ENCODE assay signal across 9 cellular contexts in the genomic region with DNA sequence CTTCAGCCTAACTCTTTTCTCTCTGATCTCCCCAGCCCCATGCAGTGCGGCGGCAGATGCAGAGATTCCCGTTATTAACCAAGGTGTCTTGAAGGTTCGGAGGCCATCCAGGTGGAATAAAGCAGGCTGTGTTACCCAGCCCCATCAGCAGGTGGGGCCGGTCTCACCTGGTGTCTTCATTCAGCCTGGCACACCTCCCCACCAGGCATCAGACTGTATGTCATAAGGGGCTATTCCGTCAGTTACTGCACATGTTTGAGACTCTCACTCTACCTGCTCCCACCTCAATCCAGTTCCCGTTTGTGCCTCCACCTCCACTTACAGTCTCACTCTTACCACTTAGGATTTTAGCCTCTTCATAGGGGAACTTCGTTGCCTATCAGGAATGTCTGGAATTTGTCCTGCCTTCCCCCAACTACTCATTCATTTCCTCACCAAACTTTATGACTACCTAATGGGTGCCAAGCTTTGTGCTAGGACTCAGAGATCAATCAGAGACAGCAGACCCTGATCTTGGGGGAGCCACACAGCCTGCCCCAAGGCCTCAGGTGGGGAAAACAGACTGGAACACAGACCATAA.
A peak's percentile ranks its signal among the peaks of the same experiment; 100 is the strongest.
DNase-seq lines count a peak whose midpoint lies in the region; TF ChIP-seq lines count a peak whose summit lies in the region.
"Had no signal": no experiment of that assay in that cellular context is flagged by ENCODE, and none has a peak within 500 bp of the region (broad histone marks: within the 10 kb centered on the region; RNA-seq: fewer than 3 reads in every experiment).

No MANE protein-coding gene starts in this region.

- H3K36me3 ChIP-seq in Karpas-422 (ENCODE audit: insufficient read depth, low read length), result no peaks in the 10 kb centered on the region

- no peaks in the 10 kb centered on the region for H3K36me3 Mint-ChIP-seq in endothelial cell (ENCODE audit: low read depth, unreplicated experiment)
- H3K36me3 Mint-ChIP-seq in progenitor cell of endocrine pancreas (ENCODE audit: insufficient read depth), result no peaks in the 10 kb centered on the region

- H3K27me3 Mint-ChIP-seq in endothelial cell (ENCODE audit: unreplicated experiment), result peaks cover 3% of the 10 kb centered on the region
- H3K27me3 Mint-ChIP-seq in progenitor cell of endocrine pancreas, result peaks cover 3% of the 10 kb centered on the region

- H2AFZ ChIP-seq in Karpas-422 (ENCODE audit: low read length), result no peak overlapping the region

- no peaks in the 10 kb centered on the region for H3K9me2 ChIP-seq in Karpas-422 (replicated peaks; ENCODE audit: insufficient read depth, low read length)

- H3K4me1 ChIP-seq in Karpas-422 (ENCODE audit: low read length), result peaks cover 3% of the 10 kb centered on the region; the same call in 1 of the 2 replicates

- H3K4me1 Mint-ChIP-seq in endothelial cell (ENCODE audit: unreplicated experiment) (peaks cover 30% of the 10 kb centered on the region), progenitor cell of endocrine pancreas (ENCODE audit: low read depth) (peaks cover 15% of the 10 kb centered on the region)

- H3K9me3 ChIP-seq in Karpas-422 (ENCODE audit: low read length), result no peaks in the 10 kb centered on the region

- no peak overlapping the region for H3K9ac ChIP-seq in Karpas-422 (ENCODE audit: low read length)

- no peaks in the 10 kb centered on the region for H4K20me1 ChIP-seq in Karpas-422 (ENCODE audit: insufficient read depth, low read depth, low read length)

- H3K27ac Mint-ChIP-seq in endothelial cell (ENCODE audit: unreplicated experiment), result no peak overlapping the region
- no peak overlapping the region for H3K27ac Mint-ChIP-seq in progenitor cell of endocrine pancreas

- TF ChIP-seq CTCF in endothelial cell (IDR thresholded peaks at IDR 0.05; ENCODE audit: unreplicated experiment) (peak; percentile 52), progenitor cell of endocrine pancreas (IDR thresholded peaks at IDR 0.05; ENCODE audit: unreplicated experiment) (peak; percentile 16)

- no peak overlapping the region for H3K4me2 ChIP-seq in Karpas-422 (ENCODE audit: low read depth, low read length, poor library complexity, severe bottlenecking)

- no peak overlapping the region for H3K4me3 Mint-ChIP-seq in endothelial cell (ENCODE audit: unreplicated experiment)
- no peak overlapping the region for H3K4me3 Mint-ChIP-seq in progenitor cell of endocrine pancreas (ENCODE audit: low read depth)

- DNase-seq in NCI-H1436 (lab: John Stamatoyannopoulos, UW), result peak; percentile 3
- no peak for DNase-seq in NCI-H1436 treated with DMSO at 0.1 percent for 48 hours (lab: John Stamatoyannopoulos, UW)
- peak; percentile 84 for DNase-seq in Karpas-422
- DNase-seq in endothelial cell (ENCODE audit: low spot score), result no peak
- no peak for DNase-seq in progenitor cell of endocrine pancreas (ENCODE audit: low spot score, unreplicated experiment)
- no peak for DNase-seq in NCI-H1048 (lab: John Stamatoyannopoulos, UW)
- no peak for DNase-seq in MV-4-11 (lab: John Stamatoyannopoulos, UW)
- DNase-seq in midbrain (lab: John Stamatoyannopoulos, UW), result no peak
- DNase-seq: cerebellar nuclear complex had no signal

- no peaks in the 10 kb centered on the region for H3K79me2 ChIP-seq in Karpas-422 (ENCODE audit: low read length)

- H3K27me3 ChIP-seq in Karpas-422 (ENCODE audit: low read length), result no peaks in the 10 kb centered on the region

- H3K9me3 Mint-ChIP-seq in endothelial cell (ENCODE audit: unreplicated experiment), result no peaks in the 10 kb centered on the region
- H3K9me3 Mint-ChIP-seq in progenitor cell of endocrine pancreas (ENCODE audit: low read depth), result no peaks in the 10 kb centered on the region

- H3K4me3 ChIP-seq in Karpas-422 (ENCODE audit: low read length), result no peak overlapping the region

- H3K27ac ChIP-seq in Karpas-422 (ENCODE audit: low read length), result no peak overlapping the region

Comparison
In these comparisons a context has a peak if more than half of its experiments do, and no peak if none do; other contexts are left out.
1. DNase-seq: peak in NCI-H1436 (single experiment) and Karpas-422 (single experiment); none in NCI-H1436 treated with DMSO at 0.1 percent for 48 hours (single experiment), endothelial cell (single experiment), progenitor cell of endocrine pancreas (single experiment), NCI-H1048 (single experiment), MV-4-11 (single experiment) and midbrain (single experiment).